Comparison of ENCODE assay signal across 21 cellular contexts in the genomic region with DNA sequence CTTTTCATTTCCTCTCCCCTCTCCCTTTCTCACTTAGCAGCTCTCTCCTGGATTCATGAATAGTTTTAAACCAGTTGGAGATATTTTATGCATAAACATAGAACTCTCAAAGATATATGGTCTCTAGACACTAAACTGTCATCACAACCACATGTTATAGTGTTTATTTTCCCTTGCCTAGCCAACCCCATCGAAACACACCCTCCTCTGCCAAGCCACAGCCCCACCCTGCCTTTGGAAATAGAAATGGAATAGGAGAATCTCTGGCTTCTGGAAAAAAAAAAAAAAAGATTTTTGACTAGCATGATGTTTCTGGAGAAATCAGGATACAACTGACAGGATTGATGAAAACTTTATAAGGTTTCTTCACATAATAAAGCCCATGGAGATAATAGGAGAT.
DNase-seq lines count a peak whose midpoint lies in the region; ATAC-seq and TF ChIP-seq lines count a peak whose summit lies in the region.
"Had no signal": no experiment of that assay in that cellular context is flagged by ENCODE, and none has a peak within 500 bp of the region (broad histone marks: within the 10 kb centered on the region; RNA-seq: fewer than 3 reads in every experiment).

No MANE protein-coding gene starts in this region.

- peak; percentile 89 for ATAC-seq in sciatic nerve
- ATAC-seq: activated CD4-positive, alpha-beta T cell treated with anti-CD3 and anti-CD28 coated beads for 36 hours; activated T-cell treated with anti-CD3 and anti-CD28 coated beads, Interleukin-2, amount 50 U/mL, for 4 hours; right cardiac atrium; stimulated activated naive CD8-positive, alpha-beta T cell treated with anti-CD3 and anti-CD28 coated beads, Interleukin-15, amount 100 ng/mL, for 72 hours had no signal

- TF ChIP-seq CTCF in fibroblast of villous mesenchyme (IDR thresholded peaks at IDR 0.05; ENCODE audit: insufficient read depth, low read depth, low read length): no peak

- intact Hi-C loops in sciatic nerve (cut with DNase I): no loop called here

- no peak overlapping the region for H3K4me3 ChIP-seq in fibroblast of villous mesenchyme (ENCODE audit: low read depth, low read length)
- H3K4me3 ChIP-seq: tibial nerve had no signal

- DNase-seq in GM04504 (ENCODE audit: low read depth) (peak; percentile 13), SW480 (ENCODE audit: low spot score) (peak; percentile 11), fibroblast of villous mesenchyme (ENCODE audit: low read depth) (peak; percentile 68), sciatic nerve (ENCODE audit: low spot score) (no peak), GM19238 (ENCODE audit: insufficient read length, low spot score) (no peak), COLO668 (lab: John Stamatoyannopoulos, UW; ENCODE audit: unreplicated experiment) (no peak), NCI-H1436 treated with DMSO at 0.1 percent for 48 hours (lab: John Stamatoyannopoulos, UW) (no peak)
- DNase-seq: activated CD4-positive, alpha-beta T cell treated with anti-CD3 and anti-CD28 coated beads for 36 hours; activated CD8-positive, alpha-beta memory T cell treated with anti-CD3 and anti-CD28 coated beads for 24 hours; activated naive CD4-positive, alpha-beta T cell treated with Interleukin-2 at 50 U/mL for 16 hours; activated T-cell treated with anti-CD3 and anti-CD28 coated beads, Interleukin-2, amount 50 U/mL, for 4 hours; amygdala; caudate nucleus; DND-41; NCI-H748 treated with DMSO at 0.1 percent for 48 hours; OCI-M1; right cardiac atrium; SHP77 treated with DMSO at 0.1 percent for 48 hours; stimulated activated naive CD8-positive, alpha-beta T cell treated with anti-CD3 and anti-CD28 coated beads, Interleukin-15, amount 100 ng/mL, for 72 hours; SW 1271 had no signal

Comparison
In these comparisons a context has a peak if more than half of its experiments do, and no peak if none do; other contexts are left out.
1. DNase-seq: peak in GM04504 (single experiment), SW480 (single experiment) and fibroblast of villous mesenchyme (single experiment); none in sciatic nerve (single experiment), GM19238 (single experiment), COLO668 (single experiment) and NCI-H1436 treated with DMSO at 0.1 percent for 48 hours (single experiment).